Comparison of ENCODE assay signal across 16 cellular contexts in the genomic region with DNA sequence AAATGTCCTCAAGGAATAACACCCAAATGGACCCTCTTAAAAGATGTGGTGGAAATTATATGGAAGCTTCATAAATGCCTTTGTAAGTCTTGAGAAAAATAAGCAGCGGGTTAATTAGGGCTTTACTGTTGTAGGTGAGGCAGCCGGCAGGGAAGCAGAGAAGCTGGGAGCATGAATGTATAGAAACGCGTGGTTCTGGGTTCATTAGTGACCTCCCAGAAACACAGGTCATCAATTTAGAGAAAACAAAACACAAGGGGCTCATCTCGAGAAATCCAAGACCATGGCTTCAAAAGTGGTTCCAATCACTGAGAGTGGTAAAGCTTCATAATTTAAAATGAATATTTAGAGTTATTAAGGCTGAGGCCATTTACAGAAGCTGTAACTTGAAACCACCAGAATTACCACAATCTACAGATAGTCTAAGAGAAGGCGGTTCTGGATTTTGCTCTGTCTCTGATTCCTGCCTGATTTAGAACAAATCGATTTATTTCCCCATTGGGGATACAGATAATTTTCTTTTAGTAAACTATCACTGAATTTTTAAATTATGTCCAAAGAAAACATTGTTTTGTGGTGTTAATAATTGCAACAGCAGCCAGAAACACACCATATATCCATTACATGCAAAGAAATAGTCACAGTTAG. TPM values are rescaled to one million over a fixed set of nuclear protein-coding genes. Genes with fewer than 3 reads are reported as not detected.
DNase-seq lines count a peak whose midpoint lies in the region; ATAC-seq, FAIRE-seq and TF ChIP-seq lines count a peak whose summit lies in the region.
"Had no signal": no experiment of that assay in that cellular context is flagged by ENCODE, and none has a peak within 500 bp of the region (broad histone marks: within the 10 kb centered on the region; RNA-seq: fewer than 3 reads in every experiment).

No MANE protein-coding gene starts in this region.

- H3K79me2 ChIP-seq in K562 (ENCODE audit: control insufficient read depth, insufficient read depth, low read length) = no peaks in the 10 kb centered on the region
- H3K79me2 ChIP-seq in Karpas-422 (ENCODE audit: low read length) = no peaks in the 10 kb centered on the region

- DNase-seq in NCI-H748 treated with DMSO at 0.1 percent for 48 hours (lab: John Stamatoyannopoulos, UW) (peak; percentile 47), NCI-H748 (lab: John Stamatoyannopoulos, UW; ENCODE audit: unreplicated experiment) (no peak), NCI-H2227 (lab: John Stamatoyannopoulos, UW; ENCODE audit: unreplicated experiment) (peak; percentile 27), K562 (ENCODE audit: extremely low read depth in 1 of 4, low spot score in 3 of 4) (no peak), retina (peak; percentile 39), Karpas-422 (no peak)
- DNase-seq: ACHN; CD4-positive, CD25-positive, alpha-beta regulatory T cell; DMS53; GF-D8; HCEC 1CT had no signal

- H3K27ac ChIP-seq in K562 (ENCODE audit: extremely low read depth, low read depth, low read length) (no peak overlapping the region), Karpas-422 (ENCODE audit: low read length) (no peak overlapping the region)
- H3K27ac ChIP-seq: BLaER1 treated with 17β-estradiol and CSF1 and Interleukin-3, amounts not matched to agents 10 nM and 100 nM; HL-60 had no signal

- H2AFZ ChIP-seq in K562 (ENCODE audit: low read depth, low read length) (peak overlapping the region; percentile 5), Karpas-422 (ENCODE audit: low read length) (no peak overlapping the region)

- no peaks in the 10 kb centered on the region for H3K9me2 ChIP-seq in Karpas-422 (replicated peaks; ENCODE audit: insufficient read depth, low read length)

- no peak overlapping the region for H3K4me2 ChIP-seq in K562 (ENCODE audit: insufficient read depth, low read length)
- H3K4me2 ChIP-seq in Karpas-422 (ENCODE audit: low read depth, low read length, poor library complexity, severe bottlenecking) = no peak overlapping the region
- H3K4me2 ChIP-seq: BLaER1 treated with 17β-estradiol and CSF1 and Interleukin-3, amounts not matched to agents 10 nM and 100 nM had no signal

- no peak for TF ChIP-seq POLR2A in K562 (conservative IDR thresholded peaks at IDR 0.05)

- intact Hi-C loops in K562 (cut with micrococcal nuclease) = no loop called here

- TF ChIP-seq CTCF in K562 (IDR thresholded peaks at IDR 0.05 in 2 of 3, conservative IDR thresholded peaks at IDR 0.05 in 1 of 3; ENCODE audit: insufficient read depth in 2 of 3, low read depth in 1 of 3, low read length in 3 of 3) = no peak

- H3K27me3 ChIP-seq in K562 (ENCODE audit: control insufficient read depth in 2 of 2, insufficient read depth in 2 of 2, low read length in 2 of 2) (peaks cover 2 to 10% of the 10 kb centered on the region in 2 experiments; a peak in 3 of 5 replicates), Karpas-422 (ENCODE audit: low read length) (no peaks in the 10 kb centered on the region)

- H3K36me3 ChIP-seq in K562 (ENCODE audit: control insufficient read depth, insufficient read depth, low read length) (no peaks in the 10 kb centered on the region), Karpas-422 (ENCODE audit: insufficient read depth, low read length) (no peaks in the 10 kb centered on the region)

- no TSS peak for BruUV-seq in K562 (replicated peaks; lab: Mats Ljungman, UMichigan)

- H3K9me3 ChIP-seq in K562 (replicated peaks; ENCODE audit: control insufficient read depth, insufficient read depth, low read depth, low read length) (no peaks in the 10 kb centered on the region), Karpas-422 (ENCODE audit: low read length) (no peaks in the 10 kb centered on the region)

- H3K4me1 ChIP-seq in K562 (replicated peaks in 1 of 2; ENCODE audit: control insufficient read depth in 2 of 2, insufficient read depth in 2 of 2, low read length in 2 of 2) = peaks cover 5 to 20% of the 10 kb centered on the region in 2 experiments; a peak in 4 of 5 replicates
- no peaks in the 10 kb centered on the region for H3K4me1 ChIP-seq in Karpas-422 (ENCODE audit: low read length)
- H3K4me1 ChIP-seq: BLaER1 treated with 17β-estradiol and CSF1 and Interleukin-3, amounts not matched to agents 10 nM and 100 nM had no signal

- ATAC-seq in K562 = no peak
- ATAC-seq in GM18517 (IDR thresholded peaks at IDR 0.05; ENCODE audit: unreplicated experiment) = no peak

- no peak for TF ChIP-seq EP300 in K562 (IDR thresholded peaks at IDR 0.05; ENCODE audit: low read length)

- WGBS in K562 (ENCODE audit: insufficient coverage, low coverage, missing lambda C conversion rate) = 11% methylated on average over 7 of the region's 7 CpGs

- TF ChIP-seq RAD21 in K562 (CRISPR knock-in tag; conservative IDR thresholded peaks at IDR 0.05 in 1 of 2, IDR thresholded peaks at IDR 0.05 in 1 of 2) = no peak

- no peaks in the 10 kb centered on the region for H3K9me1 ChIP-seq in K562 (ENCODE audit: control insufficient read depth, insufficient read depth, low read length)

- no peaks in the 10 kb centered on the region for H4K20me1 ChIP-seq in K562 (replicated peaks; ENCODE audit: control insufficient read depth, insufficient read depth, low read length)
- H4K20me1 ChIP-seq in Karpas-422 (ENCODE audit: insufficient read depth, low read depth, low read length) = no peaks in the 10 kb centered on the region
- H4K20me1 ChIP-seq: BLaER1 treated with 17β-estradiol and CSF1 and Interleukin-3, amounts not matched to agents 10 nM and 100 nM had no signal

- CTCF ChIA-PET in K562 (lab: Yijun Ruan, JAX; ENCODE audit: low intra/inter-chr PET ratio) = no interaction called here

- POLR2A ChIA-PET in K562 (lab: Yijun Ruan, JAX) = interaction anchor here (0.6 to 1.4 kb wide), 5 partner anchors 15 to 55 kb away, joined by 3 to 5 read pairs (median 3); no protein-coding TSS in a partner anchor

- H3K9ac ChIP-seq in K562 (ENCODE audit: insufficient read depth in 1 of 2, low read depth in 2 of 2, low read length in 2 of 2) (no peak overlapping the region), Karpas-422 (ENCODE audit: low read length) (no peak overlapping the region)
- H3K9ac ChIP-seq: BLaER1 treated with 17β-estradiol and CSF1 and Interleukin-3, amounts not matched to agents 10 nM and 100 nM had no signal

- H3K4me3 ChIP-seq in K562 = no peak overlapping the region
- H3K4me3 ChIP-seq in Karpas-422 (ENCODE audit: low read length) = no peak overlapping the region
- H3K4me3 ChIP-seq: BLaER1 treated with 17β-estradiol and CSF1 and Interleukin-3, amounts not matched to agents 10 nM and 100 nM had no signal

- in situ Hi-C loops in K562 (cut with MboI) = no loop called here

- FAIRE-seq in K562 (lab: Jason Lieb, UNC) = no peak
- FAIRE-seq: H1 had no signal

TF ChIP-seq in K562, 482 proteins besides CTCF, POLR2A, EP300 and RAD21 (continues in another document):
- TF ChIP-seq, protein P1, sequence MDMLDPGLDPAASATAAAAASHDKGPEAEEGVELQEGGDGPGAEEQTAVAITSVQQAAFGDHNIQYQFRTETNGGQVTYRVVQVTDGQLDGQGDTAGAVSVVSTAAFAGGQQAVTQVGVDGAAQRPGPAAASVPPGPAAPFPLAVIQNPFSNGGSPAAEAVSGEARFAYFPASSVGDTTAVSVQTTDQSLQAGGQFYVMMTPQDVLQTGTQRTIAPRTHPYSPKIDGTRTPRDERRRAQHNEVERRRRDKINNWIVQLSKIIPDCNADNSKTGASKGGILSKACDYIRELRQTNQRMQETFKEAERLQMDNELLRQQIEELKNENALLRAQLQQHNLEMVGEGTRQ (CRISPR knock-in tag; IDR thresholded peaks at IDR 0.05) = no peak
- TF ChIP-seq XRCC3 (IDR thresholded peaks at IDR 0.05) (no peak), SMAD4 (CRISPR knock-in tag; conservative IDR thresholded peaks at IDR 0.05) (no peak), TSC22D4 (tag; IDR thresholded peaks at IDR 0.05) (no peak)

RNA-seq across cellular contexts. Expression of a gene that starts 20.7 kb away (rescaled TPM):
- total RNA-seq in K562 (2011; cell fraction: chromatin; rRNA removed; ENCODE audit: low replicate concordance) = 0.12 and 0.33 TPM in 2 replicates
- under 0.01 and 0.13 TPM in 2 replicates for total RNA-seq in K562 (2011; cell fraction: nucleolus; rRNA removed)
- total RNA-seq in K562 (2011; cell fraction: nucleoplasm; rRNA removed) = 0.15 TPM in 2 replicates
- total RNA-seq in K562 (2014; rRNA removed) (not detected in 2 replicates), K562 (2014; rRNA removed; fragmentation: Illumina TruSeq; extraction: Trizol) (0.04 and 0.16 TPM in 2 replicates), K562 (2015; rRNA removed; fragmentation: Illumina TruSeq; extraction: Trizol) (0.04 and 0.07 TPM in 2 replicates), K562 (2021) (0.25 TPM in 1 of 2 replicates, not detected in the other)
- polyA plus RNA-seq in K562 (2011; rRNA removed) (0.04 TPM in 1 of 2 replicates, not detected in the other), K562 (2014; fragmentation: Illumina TruSeq; extraction: Trizol) (not detected in 2 replicates), K562 (2014; fragmentation: Nextera tagmentation; extraction: Ambion mirVana) (under 1 TPM; 0.01 TPM), K562 (2014; rRNA removed) (0.41 TPM in 1 of 2 replicates, not detected in the other)
- polyA plus RNA-seq in K562 (2011; cell fraction: cytosol; rRNA removed) = under 0.01 TPM in 1 of 2 replicates, not detected in the other
- polyA plus RNA-seq in K562 (2011; cell fraction: nucleus; rRNA removed) = 0.06 TPM in 2 replicates
- polyA plus RNA-seq in K562 (2012) = 0.04 and 0.39 TPM in 2 replicates
- not detected in 2 replicates for polyA minus RNA-seq in K562 (2011; rRNA and poly(A)+ RNA removed)
- not detected in 2 replicates for polyA minus RNA-seq in K562 (2011; cell fraction: cytosol; rRNA and poly(A)+ RNA removed)
- polyA minus RNA-seq in K562 (2011; cell fraction: nucleus; rRNA and poly(A)+ RNA removed) = not detected in 2 replicates
- 1.1 and 1.8 TPM in 2 replicates for total RNA-seq in Karpas-422 (2014; rRNA removed; shearing (Covaris generic); ENCODE audit: low replicate concordance)
- total RNA-seq: A172 had no signal
- polyA plus RNA-seq: H1 had no signal

RNA-seq across cellular contexts. Expression of a gene that starts 46.4 kb away (rescaled TPM):
- total RNA-seq in K562 (2011; cell fraction: chromatin; rRNA removed; ENCODE audit: low replicate concordance) = 110 and 296 TPM in 2 replicates
- 143 and 167 TPM in 2 replicates for total RNA-seq in K562 (2011; cell fraction: nucleolus; rRNA removed)
- total RNA-seq in K562 (2011; cell fraction: nucleoplasm; rRNA removed) = 289 and 411 TPM in 2 replicates
- 171 and 210 TPM in 2 replicates for total RNA-seq in K562 (2014; rRNA removed)
- total RNA-seq in K562 (2014; rRNA removed; fragmentation: Illumina TruSeq; extraction: Trizol) = 261 and 289 TPM in 2 replicates
- 252 and 263 TPM in 2 replicates for total RNA-seq in K562 (2015; rRNA removed; fragmentation: Illumina TruSeq; extraction: Trizol)
- total RNA-seq in K562 (2021) = 166 and 170 TPM in 2 replicates
- polyA plus RNA-seq in K562 (2011; rRNA removed) = 167 and 193 TPM in 2 replicates
- 48.3 and 113 TPM in 2 replicates for polyA plus RNA-seq in K562 (2011; cell fraction: cytosol; rRNA removed)
- polyA plus RNA-seq in K562 (2011; cell fraction: nucleus; rRNA removed) = 43.6 and 64.9 TPM in 2 replicates
- 185 and 229 TPM in 2 replicates for polyA plus RNA-seq in K562 (2012)
- 211 and 265 TPM in 2 replicates for polyA plus RNA-seq in K562 (2014; fragmentation: Illumina TruSeq; extraction: Trizol)
- polyA plus RNA-seq in K562 (2014; fragmentation: Nextera tagmentation; extraction: Ambion mirVana) = 100 to 1,000 TPM; 215 to 286 TPM
- 173 and 177 TPM in 2 replicates for polyA plus RNA-seq in K562 (2014; rRNA removed)
- 359 and 418 TPM in 2 replicates for polyA minus RNA-seq in K562 (2011; rRNA and poly(A)+ RNA removed)
- 111 and 121 TPM in 2 replicates for polyA minus RNA-seq in K562 (2011; cell fraction: cytosol; rRNA and poly(A)+ RNA removed)
- 25.2 and 55.2 TPM in 2 replicates for polyA minus RNA-seq in K562 (2011; cell fraction: nucleus; rRNA and poly(A)+ RNA removed)
- 33.3 and 42.1 TPM in 2 replicates for total RNA-seq in Karpas-422 (2014; rRNA removed; shearing (Covaris generic); ENCODE audit: low replicate concordance)

Comparison
In these comparisons a context has a peak if more than half of its experiments do, and no peak if none do; other contexts are left out.
1. DNase-seq: peak in NCI-H748 treated with DMSO at 0.1 percent for 48 hours (single experiment), NCI-H2227 (single experiment) and retina (single experiment); none in NCI-H748 (single experiment), K562 (0 of 4) and Karpas-422 (single experiment).